20 cellular contexts compared by ENCODE assay signal in genomic region chr7:151801782-151802468, GRCh38.
DNase-seq lines count a peak whose midpoint lies in the region; ATAC-seq, FAIRE-seq and TF ChIP-seq lines count a peak whose summit lies in the region.
"Had no signal": no experiment of that assay in that cellular context is flagged by ENCODE, and none has a peak within 500 bp of the region (broad histone marks: within the 10 kb centered on the region; RNA-seq: fewer than 3 reads in every experiment).

No MANE protein-coding gene starts in this region.

- no peak overlapping the region for H3K4me3 ChIP-seq in liver (ENCODE audit: low read depth in 1 of 3, low read length in 3 of 3)
- H3K4me3 ChIP-seq in small intestine (ENCODE audit: low read depth in 1 of 2, low read length in 2 of 2) = no peak overlapping the region
- H3K4me3 ChIP-seq: GM23248, HAP-1 had no signal

- H3K4me1 Mint-ChIP-seq in CD14-positive monocyte (peaks cover 57% of the 10 kb centered on the region), chondrocyte (ENCODE audit: low read depth) (peaks cover 8% of the 10 kb centered on the region)

- no peaks in the 10 kb centered on the region for H3K9me3 ChIP-seq in liver (ENCODE audit: control insufficient read depth in 4 of 4, low read length in 3 of 4)
- no peaks in the 10 kb centered on the region for H3K9me3 ChIP-seq in small intestine (ENCODE audit: control insufficient read depth, low read depth)
- H3K9me3 ChIP-seq: HAP-1 had no signal

- H3K27ac Mint-ChIP-seq in CD14-positive monocyte (peak overlapping the region in 6 of 7 donors; percentile 7 to 99 (median 42)), chondrocyte (ENCODE audit: unreplicated experiment) (no peak overlapping the region)

- H3K4me1 ChIP-seq in liver (ENCODE audit: control insufficient read depth in 4 of 4, insufficient read depth in 4 of 4, low read length in 3 of 4) = peaks cover 19 to 66% (median 35%) of the 10 kb centered on the region in 4 donors
- peaks cover 4 to 7% of the 10 kb centered on the region in 2 donors for H3K4me1 ChIP-seq in small intestine (ENCODE audit: control insufficient read depth in 2 of 2, insufficient read depth in 1 of 2, low read depth in 1 of 2, low read length in 1 of 2)
- H3K4me1 ChIP-seq: HAP-1 had no signal

- FAIRE-seq in small intestine (lab: Jason Lieb, UNC) = no peak
- FAIRE-seq: A204.1 had no signal

- peak; percentile 24 to 25 for TF ChIP-seq RAD21 in liver (IDR thresholded peaks at IDR 0.05)

- H3K36me3 ChIP-seq in liver (ENCODE audit: control insufficient read depth in 4 of 4, insufficient read depth in 3 of 4, low read depth in 1 of 4, low read length in 3 of 4) (no peaks in the 10 kb centered on the region), small intestine (ENCODE audit: control insufficient read depth in 2 of 2, insufficient read depth in 2 of 2, low read length in 2 of 2) (no peaks in the 10 kb centered on the region)
- H3K36me3 ChIP-seq: HAP-1 had no signal

- H3K9me3 Mint-ChIP-seq in CD14-positive monocyte (peaks cover 0 to 7% (median 3%) of the 10 kb centered on the region in 7 donors), chondrocyte (ENCODE audit: low read depth) (peaks cover 6% of the 10 kb centered on the region)
- H3K9me3 Mint-ChIP-seq: CD4-positive, alpha-beta memory T cell had no signal

- 35% methylated on average over 15 of the region's 15 CpGs for WGBS in liver
- WGBS in small intestine, 3 donors = 38 to 68% (median 53%) methylated on average over 15 of the region's 15 CpGs

- no peaks in the 10 kb centered on the region for H3K27me3 ChIP-seq in liver (ENCODE audit: control insufficient read depth in 4 of 4, insufficient read depth in 4 of 4, low read length in 3 of 4)
- H3K27me3 ChIP-seq in small intestine (ENCODE audit: control insufficient read depth in 2 of 2, insufficient read depth in 2 of 2, low read length in 2 of 2) = no peaks in the 10 kb centered on the region

- no peak for TF ChIP-seq CTCF in CD14-positive monocyte (IDR thresholded peaks at IDR 0.05)
- TF ChIP-seq CTCF in chondrocyte (IDR thresholded peaks at IDR 0.05) = no peak
- TF ChIP-seq CTCF in liver (IDR thresholded peaks at IDR 0.05; ENCODE audit: low read depth, low read length, missing input control) = no peak

- H3K27me3 Mint-ChIP-seq in CD14-positive monocyte (ENCODE audit: low read depth in 3 of 3) (peaks cover 0 to 3% (median 0%) of the 10 kb centered on the region in 3 donors), chondrocyte (ENCODE audit: low read depth) (peaks cover 35% of the 10 kb centered on the region)
- H3K27me3 Mint-ChIP-seq: CD4-positive, alpha-beta memory T cell had no signal

- DNase-seq in CD14-positive monocyte (ENCODE audit: low spot score) (no peak), chondrocyte (ENCODE audit: low spot score) (peak; percentile 30), small intestine (peak; percentile 95), MV-4-11 (lab: John Stamatoyannopoulos, UW) (no peak), AG08396 (ENCODE audit: low spot score) (no peak)
- no peak for DNase-seq in activated CD4-positive, CD25-positive, alpha-beta regulatory T cell (lab: John Stamatoyannopoulos, UW)
- DNase-seq: CD4-positive, alpha-beta memory T cell; DMS153; GDM1; GM23248; KBM-7; NCI-H187; NCI-H2107; NCI-H510A; NCI-H774; SHP77 treated with DMSO at 0.1 percent for 48 hours had no signal

- intact Hi-C loops in CD14-positive monocyte (cut with micrococcal nuclease) = loop anchor here in 1 of 2 donors (10.0 kb wide), 1 partner anchor 123 kb away; no protein-coding TSS in a partner anchor

- peak overlapping the region; percentile 59 to 67 for H3K9ac ChIP-seq in liver (ENCODE audit: low read depth in 1 of 2, low read length in 2 of 2)
- H3K9ac ChIP-seq: GM23248 had no signal

- H3K27ac ChIP-seq in liver (ENCODE audit: low read depth in 1 of 2, low read length in 2 of 2) (peak overlapping the region; percentile 89 to 97), small intestine (ENCODE audit: low read depth in 1 of 2, low read length in 1 of 2) (peak overlapping the region; percentile 83 to 98)
- H3K27ac ChIP-seq: GM23248 had no signal

- no peak overlapping the region for H3K4me3 Mint-ChIP-seq in CD14-positive monocyte
- no peak overlapping the region for H3K4me3 Mint-ChIP-seq in chondrocyte (ENCODE audit: unreplicated experiment)
- H3K4me3 Mint-ChIP-seq: CD4-positive, alpha-beta memory T cell had no signal

- H3K36me3 Mint-ChIP-seq in CD14-positive monocyte (peaks cover 29 to 40% of the 10 kb centered on the region in 2 donors), chondrocyte (ENCODE audit: low read depth) (peaks cover 3% of the 10 kb centered on the region)

- no peak for ATAC-seq in GM18498 (IDR thresholded peaks at IDR 0.05; ENCODE audit: unreplicated experiment)

TF ChIP-seq in liver, 16 proteins besides CTCF, POLR2A, EP300 and RAD21:
- TF ChIP-seq FOXA2 (IDR thresholded peaks at IDR 0.05) = no peak
- peak; percentile 100 for TF ChIP-seq HNF4G (IDR thresholded peaks at IDR 0.05)
- TF ChIP-seq JUND (IDR thresholded peaks at IDR 0.05) = peak; percentile 87 to 94
- TF ChIP-seq SP1 (IDR thresholded peaks at IDR 0.05) = peak; percentile 100
- TF ChIP-seq YY1 (IDR thresholded peaks at IDR 0.05) = peak; percentile 89
- TF ChIP-seq GABPA (IDR thresholded peaks at IDR 0.05 in 1 of 2, conservative IDR thresholded peaks at IDR 0.05 in 1 of 2) = no peak
- TF ChIP-seq EGR1 (IDR thresholded peaks at IDR 0.05; ENCODE audit: low read depth in 2 of 2) = no peak
- TF ChIP-seq MAX (IDR thresholded peaks at IDR 0.05) = peak; percentile 91
- TF ChIP-seq ZBTB33 (IDR thresholded peaks at IDR 0.05) = peak; percentile 75
- peak; percentile 30 for TF ChIP-seq REST (IDR thresholded peaks at IDR 0.05)
- peak; percentile 56 for TF ChIP-seq FOXA1 (IDR thresholded peaks at IDR 0.05)
- TF ChIP-seq ATF3 (IDR thresholded peaks at IDR 0.05) = peak; percentile 79
- no peak for TF ChIP-seq TAF1 (conservative IDR thresholded peaks at IDR 0.05)
- peak; percentile 99 to 100 for TF ChIP-seq RXRA (IDR thresholded peaks at IDR 0.05)
- TF ChIP-seq NR2F2 (IDR thresholded peaks at IDR 0.05) = peak; percentile 83
- peak; percentile 98 to 99 for TF ChIP-seq HNF4A (conservative IDR thresholded peaks at IDR 0.05)

Comparison
In these comparisons a context has a peak if more than half of its experiments do, and no peak if none do; other contexts are left out.
1. DNase-seq: peak in chondrocyte (single experiment) and small intestine (single experiment); none in CD14-positive monocyte (single experiment), MV-4-11 (single experiment), activated CD4-positive, CD25-positive, alpha-beta regulatory T cell (0 of 4) and AG08396 (single experiment).